12 cellular contexts compared by ENCODE assay signal in genomic region chr10:82377608-82378007, GRCh38.
DNase-seq lines count a peak whose midpoint lies in the region; FAIRE-seq and TF ChIP-seq lines count a peak whose summit lies in the region.
"Had no signal": no experiment of that assay in that cellular context is flagged by ENCODE, and none has a peak within 500 bp of the region (broad histone marks: within the 10 kb centered on the region; RNA-seq: fewer than 3 reads in every experiment).

No MANE protein-coding gene starts in this region.

- intact Hi-C loops in posterior vena cava (cut with DNase I), result no loop called here

- peak; percentile 61 to 73 for TF ChIP-seq RAD21 in H1 (IDR thresholded peaks at IDR 0.05 in 1 of 2, conservative IDR thresholded peaks at IDR 0.05 in 1 of 2; ENCODE audit: low read depth in 2 of 2, low read length in 2 of 2)

- H4K5ac ChIP-seq in H1 (ENCODE audit: insufficient read length, low read depth, low read length) (no peak overlapping the region), mesendoderm (ENCODE audit: low read length) (no peak overlapping the region)

- no peak for TF ChIP-seq POLR2A in H1 (IDR thresholded peaks at IDR 0.05; ENCODE audit: control extremely low read depth in 1 of 2, low read depth in 2 of 2, low read length in 2 of 2)

- TF ChIP-seq CTCF in DOHH2 (IDR thresholded peaks at IDR 0.05; ENCODE audit: low read depth, low read length, poor library complexity, severe bottlenecking), result peak; percentile 39
- peak in 2 of 3 experiments; percentile 50 to 51; a peak in 3 of 4 replicates for TF ChIP-seq CTCF in H1 (IDR thresholded peaks at IDR 0.05; ENCODE audit: control extremely low read depth in 1 of 3, insufficient read depth in 1 of 3, low read depth in 1 of 3, low read length in 3 of 3)

- FAIRE-seq in H1 (lab: Jason Lieb, UNC), result peak; percentile 91

- H4K91ac ChIP-seq in H1 (replicated peaks; ENCODE audit: insufficient read length, low read length), result no peak overlapping the region

- H3K4me1 ChIP-seq in DOHH2 (ENCODE audit: control insufficient read depth, low read length) (no peaks in the 10 kb centered on the region), H1 (replicated peaks in 1 of 4; ENCODE audit: control insufficient read depth in 3 of 4, insufficient read depth in 4 of 4, low read length in 3 of 4) (no peaks in the 10 kb centered on the region), mesendoderm (ENCODE audit: control insufficient read depth, low read depth, low read length) (no peaks in the 10 kb centered on the region)
- H3K4me1 ChIP-seq: thyroid gland had no signal

- no peak overlapping the region for H2BK120ac ChIP-seq in H1 (replicated peaks; ENCODE audit: low read depth, low read length)
- H2BK120ac ChIP-seq in mesendoderm (ENCODE audit: low read depth, low read length), result no peak overlapping the region

- no peak overlapping the region for H2AFZ ChIP-seq in H1 (ENCODE audit: low read length)

- no peaks in the 10 kb centered on the region for H4K20me1 ChIP-seq in DOHH2 (ENCODE audit: control insufficient read depth, insufficient read depth, low read depth, low read length)
- H4K20me1 ChIP-seq in H1 (replicated peaks in 1 of 2; ENCODE audit: control insufficient read depth in 1 of 2, insufficient read depth in 2 of 2, low read length in 2 of 2), result no peaks in the 10 kb centered on the region

- no peaks in the 10 kb centered on the region for H3K79me1 ChIP-seq in H1 (ENCODE audit: low read depth, low read length)
- H3K79me1 ChIP-seq in mesendoderm (ENCODE audit: low read length), result no peaks in the 10 kb centered on the region

- H3K9me3 ChIP-seq in DOHH2 (ENCODE audit: control insufficient read depth, insufficient read depth, low read length), result no peaks in the 10 kb centered on the region
- no peaks in the 10 kb centered on the region for H3K9me3 ChIP-seq in H1 (ENCODE audit: insufficient read depth in 2 of 2, low read depth in 1 of 2, low read length in 1 of 2)
- H3K9me3 ChIP-seq: thyroid gland had no signal

- no peaks in the 10 kb centered on the region for H3K79me2 ChIP-seq in DOHH2 (ENCODE audit: control insufficient read depth, low read length)
- no peaks in the 10 kb centered on the region for H3K79me2 ChIP-seq in H1 (ENCODE audit: control insufficient read depth in 1 of 2, insufficient read depth in 2 of 2, low read length in 2 of 2)
- no peaks in the 10 kb centered on the region for H3K79me2 ChIP-seq in mesendoderm (ENCODE audit: control insufficient read depth, insufficient read depth, low read length)

- H3K27ac ChIP-seq in DOHH2 (ENCODE audit: low read depth, low read length), result no peak overlapping the region
- H3K27ac ChIP-seq in H1 (ENCODE audit: low read depth, low read length), result no peak overlapping the region
- H3K27ac ChIP-seq in mesendoderm (ENCODE audit: low read depth, low read length), result no peak overlapping the region
- H3K27ac ChIP-seq: thyroid gland had no signal

- H2AK5ac ChIP-seq in H1 (ENCODE audit: low read depth, low read length) (no peak overlapping the region), mesendoderm (ENCODE audit: low read length) (no peak overlapping the region)

- no peak overlapping the region for H3K14ac ChIP-seq in H1 (ENCODE audit: insufficient read length)

- H2BK20ac ChIP-seq in H1 (ENCODE audit: low read length), result no peak overlapping the region

- H3K9me2 ChIP-seq in DOHH2 (replicated peaks; ENCODE audit: control insufficient read depth, low read length), result no peaks in the 10 kb centered on the region

- H2BK5ac ChIP-seq in H1 (ENCODE audit: low read depth, low read length), result no peak overlapping the region
- no peak overlapping the region for H2BK5ac ChIP-seq in mesendoderm (ENCODE audit: low read length)

- no peaks in the 10 kb centered on the region for H3K23me2 ChIP-seq in H1 (ENCODE audit: low read depth, low read length)

- no peak for TF ChIP-seq EP300 in H1 (IDR thresholded peaks at IDR 0.05; ENCODE audit: borderline replicate concordance in 1 of 2, low read depth in 2 of 2, low read length in 2 of 2)

- H3K4ac ChIP-seq in H1 (replicated peaks; ENCODE audit: insufficient read length, low read depth, low read length) (no peak overlapping the region), mesendoderm (ENCODE audit: low read depth, low read length) (no peak overlapping the region)

- H3K23ac ChIP-seq in H1 (ENCODE audit: insufficient read length) (no peak overlapping the region), mesendoderm (ENCODE audit: low read length) (no peak overlapping the region)

- H3K18ac ChIP-seq in H1 (ENCODE audit: extremely low read depth, low read length) (no peak overlapping the region), mesendoderm (ENCODE audit: low read length) (no peak overlapping the region)

- peak; percentile 27 for DNase-seq in NCI-H1694 treated with DMSO at 0.1 percent for 48 hours (lab: John Stamatoyannopoulos, UW)
- DNase-seq in H1 (ENCODE audit: low read depth in 1 of 2, low spot score in 2 of 2), result peak in 1 of 2 experiments; percentile 53
- peak; percentile 71 for DNase-seq in mesendoderm
- DNase-seq in effector CD4-positive, alpha-beta T cell, result no peak
- no peak for DNase-seq in activated naive CD4-positive, alpha-beta T cell treated with anti-CD3 and anti-CD28 coated beads, Interleukin-2, amount 50 U/mL, for 16 hours
- DNase-seq in posterior vena cava (ENCODE audit: low spot score), result no peak
- DNase-seq in GDM1 (lab: John Stamatoyannopoulos, UW), result no peak
- DNase-seq: activated CD4-positive, alpha-beta T cell treated with anti-CD3 and anti-CD28 coated beads for 1 hour; naive thymus-derived CD4-positive, alpha-beta T cell; stimulated activated CD4-positive, alpha-beta T cell treated with anti-CD3 and anti-CD28 coated beads, Interleukin-4, amount 100 ng/mL, for 1 hour had no signal

- H2BK15ac ChIP-seq in H1 (ENCODE audit: low read length), result no peak overlapping the region
- H2BK15ac ChIP-seq in mesendoderm (replicated peaks; ENCODE audit: low read depth), result no peak overlapping the region

- H4K8ac ChIP-seq in H1 (ENCODE audit: extremely low read depth, insufficient read depth, low read length), result no peak overlapping the region
- H4K8ac ChIP-seq in mesendoderm (ENCODE audit: low read depth, low read length), result no peak overlapping the region

- H3K9ac ChIP-seq in H1 (replicated peaks in 1 of 4; ENCODE audit: extremely low read depth in 1 of 4, low read depth in 3 of 4, low read length in 3 of 4), result no peak overlapping the region
- H3K9ac ChIP-seq in mesendoderm (ENCODE audit: low read length), result no peak overlapping the region

- 69% methylated on average over 4 of the region's 4 CpGs; no CpG with 5 or more reads in 1 of the 2 experiments for WGBS in H1 (ENCODE audit: extremely low coverage in 1 of 2, insufficient coverage in 1 of 2, insufficient read length in 1 of 2, insufficient replicate concordance in 2 of 2, low coverage in 1 of 2, low lambda C conversion rate in 2 of 2, missing lambda C conversion rate in 1 of 2), 2 experiments
- WGBS in mesendoderm (ENCODE audit: extremely low coverage, insufficient coverage, low lambda C conversion rate), result no CpG with 5 or more reads among the region's 4 CpGs

- POLR2A ChIA-PET in H1 (lab: Charles Lee; ENCODE audit: partially characterized antibody), result no interaction called here

- no peak overlapping the region for H2BK12ac ChIP-seq in H1 (ENCODE audit: low read depth, low read length)

- H3F3A ChIP-seq in DOHH2 (ENCODE audit: control insufficient read depth, insufficient read depth), result no peaks in the 10 kb centered on the region

- H3K36me3 ChIP-seq in DOHH2 (ENCODE audit: control insufficient read depth, low read length) (no peaks in the 10 kb centered on the region), H1 (ENCODE audit: control insufficient read depth in 2 of 4, insufficient read depth in 4 of 4, low read length in 3 of 4) (no peaks in the 10 kb centered on the region), mesendoderm (ENCODE audit: control insufficient read depth, insufficient read depth, low read length) (no peaks in the 10 kb centered on the region)
- H3K36me3 ChIP-seq: thyroid gland had no signal

- H3K4me2 ChIP-seq in DOHH2 (ENCODE audit: low read length) (no peak overlapping the region), H1 (ENCODE audit: insufficient read depth in 1 of 2, low read depth in 2 of 2, low read length in 2 of 2) (no peak overlapping the region), mesendoderm (ENCODE audit: low read length) (no peak overlapping the region)

- H3K56ac ChIP-seq in H1 (replicated peaks; ENCODE audit: insufficient read length, low read depth, low read length) (no peak overlapping the region), mesendoderm (ENCODE audit: low read length) (no peak overlapping the region)

- H3K27me3 ChIP-seq in DOHH2 (ENCODE audit: control insufficient read depth, low read length), result no peaks in the 10 kb centered on the region
- no peaks in the 10 kb centered on the region for H3K27me3 ChIP-seq in H1 (replicated peaks in 1 of 4; ENCODE audit: control insufficient read depth in 3 of 4, extremely low read depth in 1 of 4, insufficient read depth in 3 of 4, low read length in 3 of 4)
- H3K27me3 ChIP-seq in mesendoderm (ENCODE audit: insufficient read depth, low read length, poor library complexity), result no peaks in the 10 kb centered on the region
- H3K27me3 ChIP-seq: thyroid gland had no signal

- H3K4me3 ChIP-seq in DOHH2 (ENCODE audit: low read length) (no peak overlapping the region), H1 (ENCODE audit: extremely low read depth in 1 of 4, insufficient read depth in 2 of 4, low read depth in 3 of 4, low read length in 4 of 4) (no peak overlapping the region), mesendoderm (ENCODE audit: low read length) (no peak overlapping the region)
- H3K4me3 ChIP-seq: thyroid gland had no signal

- CTCF ChIA-PET in H1 (lab: Charles Lee; ENCODE audit: partially characterized antibody), result interaction anchor here (1.0 to 7.7 kb wide), 9 partner anchors 13 to 227 kb away, joined by 3 to 56 read pairs (median 4); no protein-coding TSS in a partner anchor

TF ChIP-seq in H1, 55 proteins besides CTCF, POLR2A, EP300 and RAD21 (continues in another document):
- no peak for TF ChIP-seq ATF2 (IDR thresholded peaks at IDR 0.05; ENCODE audit: low read length)

Comparison
In these comparisons a context has a peak if more than half of its experiments do, and no peak if none do; other contexts are left out.
1. DNase-seq: peak in NCI-H1694 treated with DMSO at 0.1 percent for 48 hours (single experiment) and mesendoderm (single experiment); none in effector CD4-positive, alpha-beta T cell (single experiment), activated naive CD4-positive, alpha-beta T cell treated with anti-CD3 and anti-CD28 coated beads, Interleukin-2, amount 50 U/mL, for 16 hours (single experiment), posterior vena cava (single experiment) and GDM1 (single experiment).